11 cellular contexts compared by ENCODE assay signal in genomic region chr9:83991355-83991754, GRCh38.
"Had no signal": no experiment of that assay in that cellular context is flagged by ENCODE, and none has a peak within 500 bp of the region (broad histone marks: within the 10 kb centered on the region; RNA-seq: fewer than 3 reads in every experiment).

No MANE protein-coding gene starts in this region.

- H3K9ac ChIP-seq: GM23248 had no signal

- H3K27ac Mint-ChIP-seq: GM23338, H9, HFFc6 had no signal

- H3K4me3 ChIP-seq: GM23248, GM23338, HAP-1 had no signal

- H2AFZ ChIP-seq: GM23248, GM23338 had no signal

- DNase-seq: GM23248, GOT3, H7, H9, HCEC 1CT, HFFc6 had no signal

- H3K4me3 Mint-ChIP-seq: GM23338, H9, HFFc6 had no signal

- H3K4me2 ChIP-seq: GM23338 had no signal

- FAIRE-seq: H1, H54 had no signal

- H3K9me3 ChIP-seq: HAP-1 had no signal

- H3K9me3 Mint-ChIP-seq: GM23338, H9 had no signal

- ATAC-seq: GM23338, HCT116 had no signal

- H3K27ac ChIP-seq: GM23248 had no signal
